ENCODE assay signal across 14 cellular contexts in genomic region chr5:139676406-139676805, GRCh38. TPM values are rescaled to one million over a fixed set of nuclear protein-coding genes. Genes with fewer than 3 reads are reported as not detected.
A peak's percentile ranks its signal among the peaks of the same experiment; 100 is the strongest.
DNase-seq lines count a peak whose midpoint lies in the region; ATAC-seq, FAIRE-seq and TF ChIP-seq lines count a peak whose summit lies in the region.
"Had no signal": no experiment of that assay in that cellular context is flagged by ENCODE, and none has a peak within 500 bp of the region (broad histone marks: within the 10 kb centered on the region; RNA-seq: fewer than 3 reads in every experiment).

No MANE protein-coding gene starts in this region.

- no peak for ATAC-seq in DND-41 (ENCODE audit: insufficient read depth, low read depth)
- ATAC-seq: T-cell had no signal

- H2AFZ ChIP-seq in DND-41 (ENCODE audit: low read depth, low read length): no peak overlapping the region

- no peak overlapping the region for H3K4me2 ChIP-seq in DND-41 (ENCODE audit: insufficient read depth, low read length)

- H3K36me3 ChIP-seq in DND-41 (ENCODE audit: insufficient read depth, low read length) (peaks cover 20% of the 10 kb centered on the region), skeletal muscle tissue (ENCODE audit: control insufficient read depth in 3 of 3, insufficient read depth in 3 of 3, low read length in 3 of 3) (peaks cover 13 to 17% (median 14%) of the 10 kb centered on the region in 3 donors)

- H3K9ac ChIP-seq in DND-41 (ENCODE audit: low read depth, low read length) (no peak overlapping the region), skeletal muscle tissue (ENCODE audit: low read depth in 1 of 3, low read length in 3 of 3) (no peak overlapping the region)

- no peak for FAIRE-seq in urothelium cell line (lab: Jason Lieb, UNC)
- FAIRE-seq: bronchial epithelial cell, H1 had no signal

- H3K4me1 ChIP-seq in DND-41 (ENCODE audit: insufficient read depth, low read length) (peaks cover 19% of the 10 kb centered on the region), skeletal muscle tissue (ENCODE audit: control insufficient read depth in 3 of 3, insufficient read depth in 3 of 3, low read length in 3 of 3) (peaks cover 69 to 92% (median 83%) of the 10 kb centered on the region in 3 donors)

- H4K20me1 ChIP-seq in DND-41 (ENCODE audit: insufficient read depth, low read length): peaks cover 33% of the 10 kb centered on the region

- peaks cover 80% of the 10 kb centered on the region for H3K79me2 ChIP-seq in DND-41 (ENCODE audit: insufficient read depth, low read length)

- DNase-seq in DND-41: no peak
- peak; percentile 82 for DNase-seq in left kidney (ENCODE audit: low read depth, low spot score)
- DNase-seq in SIG-M5 treated with dmso at 0.1 percent for 504 hours (lab: John Stamatoyannopoulos, UW; ENCODE audit: unreplicated experiment): no peak
- no peak for DNase-seq in urothelium cell line (ENCODE audit: low spot score)
- no peak for DNase-seq in activated CD4-positive, alpha-beta T cell treated with anti-CD3 and anti-CD28 coated beads, Interleukin-2, amount 50 U/mL, for 4 hours
- no peak for DNase-seq in NCI-H187 (lab: John Stamatoyannopoulos, UW)
- DNase-seq: activated CD4-positive, alpha-beta T cell treated with anti-CD3 and anti-CD28 coated beads for 4 hours; MG63; T-cell had no signal

- TF ChIP-seq CTCF in DND-41 (IDR thresholded peaks at IDR 0.05; ENCODE audit: borderline replicate concordance, extremely low read depth, low read length, poor library complexity, severe bottlenecking): no peak

- H3K27ac ChIP-seq in DND-41 (ENCODE audit: low read length): 0 out of 2 replicates have a peak overlapping the region, but pooled peaks have one; percentile 47
- H3K27ac ChIP-seq in angular gyrus (ENCODE audit: low read depth, low read length): peak overlapping the region; percentile 95
- H3K27ac ChIP-seq in skeletal muscle tissue (ENCODE audit: low read depth, low read length): peak overlapping the region; percentile 81
- H3K27ac ChIP-seq: C4-2B had no signal

- H3K9me3 ChIP-seq in DND-41 (ENCODE audit: insufficient read depth, low read length, severe bottlenecking): no peaks in the 10 kb centered on the region
- H3K9me3 ChIP-seq in skeletal muscle tissue (ENCODE audit: control insufficient read depth in 3 of 3, low read length in 3 of 3): no peaks in the 10 kb centered on the region
- H3K9me3 ChIP-seq: MG63 had no signal

- H3K4me3 ChIP-seq in DND-41 (ENCODE audit: low read depth in 1 of 2, low read length in 2 of 2): no peak overlapping the region
- H3K4me3 ChIP-seq in skeletal muscle tissue (ENCODE audit: low read length in 3 of 3): no peak overlapping the region
- H3K4me3 ChIP-seq: MG63 had no signal

- no peaks in the 10 kb centered on the region for H3K27me3 ChIP-seq in DND-41 (ENCODE audit: insufficient read depth, low read length, poor library complexity)
- H3K27me3 ChIP-seq in skeletal muscle tissue (ENCODE audit: control insufficient read depth in 3 of 3, insufficient read depth in 3 of 3, low read length in 3 of 3): no peaks in the 10 kb centered on the region
- H3K27me3 ChIP-seq: MG63 had no signal

RNA-seq across cellular contexts. Expression of gene CXXC5, which starts 28.3 kb away (rescaled TPM):
- 66.8 TPM for total RNA-seq in skeletal muscle tissue
